Comparison of ENCODE assay signal across 14 cellular contexts in genomic region chr11:69244286-69244685, GRCh38. TPM values are rescaled to one million over a fixed set of nuclear protein-coding genes. Genes with fewer than 3 reads are reported as not detected.
DNase-seq lines count a peak whose midpoint lies in the region; ATAC-seq and TF ChIP-seq lines count a peak whose summit lies in the region.
"Had no signal": no experiment of that assay in that cellular context is flagged by ENCODE, and none has a peak within 500 bp of the region (broad histone marks: within the 10 kb centered on the region; RNA-seq: fewer than 3 reads in every experiment).

No MANE protein-coding gene starts in this region.

- H3K4me1 ChIP-seq in colonic mucosa (no peaks in the 10 kb centered on the region), vagina (no peaks in the 10 kb centered on the region), foreskin keratinocyte (no peaks in the 10 kb centered on the region)
- H3K4me1 ChIP-seq: A549, HAP-1 had no signal

- H3K27ac ChIP-seq in colonic mucosa = no peak overlapping the region
- no peak overlapping the region for H3K27ac ChIP-seq in vagina
- no peak overlapping the region for H3K27ac ChIP-seq in foreskin keratinocyte
- H3K27ac ChIP-seq: A549 had no signal

- H3K4me1 Mint-ChIP-seq in osteocyte (ENCODE audit: unreplicated experiment) = no peaks in the 10 kb centered on the region

- no peaks in the 10 kb centered on the region for H3K27me3 ChIP-seq in colonic mucosa
- H3K27me3 ChIP-seq in vagina = no peaks in the 10 kb centered on the region
- peaks cover 26% of the 10 kb centered on the region for H3K27me3 ChIP-seq in foreskin keratinocyte

- H3K4me3 Mint-ChIP-seq in osteocyte (ENCODE audit: unreplicated experiment) = no peak overlapping the region
- H3K4me3 Mint-ChIP-seq: CD14-positive monocyte; CD8-positive, alpha-beta T cell had no signal

- H3K27me3 Mint-ChIP-seq in osteocyte (ENCODE audit: unreplicated experiment) = peaks cover 21% of the 10 kb centered on the region

- ATAC-seq in foreskin keratinocyte = no peak
- ATAC-seq: A549; CD8-positive, alpha-beta T cell had no signal

- H3K27ac Mint-ChIP-seq in osteocyte (ENCODE audit: unreplicated experiment) = no peak overlapping the region
- H3K27ac Mint-ChIP-seq: CD14-positive monocyte; CD8-positive, alpha-beta T cell had no signal

- no peaks in the 10 kb centered on the region for H3K9me3 Mint-ChIP-seq in osteocyte (ENCODE audit: unreplicated experiment)
- H3K9me3 Mint-ChIP-seq: CD8-positive, alpha-beta T cell had no signal

- no peaks in the 10 kb centered on the region for H3K36me3 Mint-ChIP-seq in osteocyte (ENCODE audit: unreplicated experiment)
- H3K36me3 Mint-ChIP-seq: CD14-positive monocyte; CD8-positive, alpha-beta T cell had no signal

- DNase-seq in colonic mucosa (peak; percentile 6), ecto neural progenitor cell (ENCODE audit: low spot score) (peak; percentile 15), osteocyte (ENCODE audit: extremely low spot score, unreplicated experiment) (peak; percentile 59), vagina (ENCODE audit: extremely low spot score in 2 of 2) (peak; percentile 65 to 77), NCI-H2171 (lab: John Stamatoyannopoulos, UW) (no peak), foreskin keratinocyte (no peak)
- DNase-seq: DND-41, GDM1, GOT3 had no signal

- no peak for TF ChIP-seq CTCF in colonic mucosa (IDR thresholded peaks at IDR 0.05)
- TF ChIP-seq CTCF in osteocyte (IDR thresholded peaks at IDR 0.05) = no peak
- TF ChIP-seq CTCF in vagina (IDR thresholded peaks at IDR 0.05) = no peak
- TF ChIP-seq CTCF in foreskin keratinocyte (conservative IDR thresholded peaks at IDR 0.05) = no peak

- TF ChIP-seq POLR2A in vagina (IDR thresholded peaks at IDR 0.05) = no peak

- no peak overlapping the region for H3K9ac ChIP-seq in colonic mucosa (ENCODE audit: low read depth in 2 of 2, low read length in 2 of 2)

- intact Hi-C loops in colonic mucosa (cut with DNase I) (no loop called here), vagina (cut with DNase I) (no loop called here)

- H3K9me3 ChIP-seq in colonic mucosa = no peaks in the 10 kb centered on the region
- H3K9me3 ChIP-seq in vagina = no peaks in the 10 kb centered on the region
- H3K9me3 ChIP-seq: A549, Caco-2, HAP-1 had no signal

- H3K36me3 ChIP-seq in colonic mucosa (no peaks in the 10 kb centered on the region), vagina (no peaks in the 10 kb centered on the region)
- H3K36me3 ChIP-seq: HAP-1 had no signal

- no peak overlapping the region for H3K4me3 ChIP-seq in colonic mucosa
- no peak overlapping the region for H3K4me3 ChIP-seq in vagina
- H3K4me3 ChIP-seq: A549, HAP-1 had no signal

RNA-seq across cellular contexts. Expression of gene MYEOV, which starts 49.7 kb away (rescaled TPM):
- total RNA-seq in colonic mucosa (1 to 10 TPM; 4.5 to 8.2 TPM), osteocyte (1.6 and 1.8 TPM in 2 replicates), vagina (13.3 TPM), foreskin keratinocyte (3.0 and 5.4 TPM in 2 replicates)
- polyA plus RNA-seq in foreskin keratinocyte = 2.1 and 4.4 TPM in 2 replicates
- polyA plus RNA-seq: CD14-positive monocyte had no signal

Comparison
In these comparisons a context has a peak if more than half of its experiments do, and no peak if none do; other contexts are left out.
1. DNase-seq: peak in colonic mucosa (single experiment), ecto neural progenitor cell (single experiment), osteocyte (single experiment) and vagina (2 of 2); none in NCI-H2171 (single experiment) and foreskin keratinocyte (0 of 2).